In genomic region chr1:97919568-97920261, GRCh38 we compare ENCODE assay signal across 8 cellular contexts. TPM values are rescaled to one million over a fixed set of nuclear protein-coding genes. Genes with fewer than 3 reads are reported as not detected.
DNase-seq lines count a peak whose midpoint lies in the region; ATAC-seq and TF ChIP-seq lines count a peak whose summit lies in the region.

No MANE protein-coding gene starts in this region.

- no peak for TF ChIP-seq POLR2A in esophagus squamous epithelium (IDR thresholded peaks at IDR 0.05)

- intact Hi-C loops in esophagus squamous epithelium (cut with DNase I) (no loop called here), sciatic nerve (cut with DNase I) (no loop called here)

- no peak overlapping the region for H3K27ac ChIP-seq in RWPE1
- peak overlapping the region in 3 of 4 donors; percentile 87 to 93 (median 92) for H3K27ac ChIP-seq in esophagus squamous epithelium

- peak overlapping the region; percentile 64 to 93 (median 86) for H3K4me3 ChIP-seq in esophagus squamous epithelium

- DNase-seq in NCI-H2227 treated with DMSO at 0.1 percent for 48 hours (lab: John Stamatoyannopoulos, UW) (peak; percentile 31), NCI-H2227 (lab: John Stamatoyannopoulos, UW; ENCODE audit: unreplicated experiment) (no peak), RWPE1 (ENCODE audit: low spot score) (peak; percentile 9), esophagus squamous epithelium (lab: John Stamatoyannopoulos, UW) (no peak), sciatic nerve (ENCODE audit: low spot score) (no peak), HuH-7 (ENCODE audit: low spot score) (no peak), glomerular visceral epithelial cell (ENCODE audit: extremely low spot score) (no peak)

- ATAC-seq in sciatic nerve (peak; percentile 67), HG03432 (IDR thresholded peaks at IDR 0.05; ENCODE audit: unreplicated experiment) (no peak)

- H3K36me3 ChIP-seq in esophagus squamous epithelium: no peaks in the 10 kb centered on the region

- no peaks in the 10 kb centered on the region for H3K9me3 ChIP-seq in esophagus squamous epithelium

- WGBS in esophagus squamous epithelium, 2 donors: 10 to 12% methylated on average over 7 of the region's 7 CpGs

- peaks cover 5 to 41% (median 15%) of the 10 kb centered on the region in 3 donors for H3K4me1 ChIP-seq in esophagus squamous epithelium

- POLR2A ChIA-PET in RWPE1 (lab: Yijun Ruan, JAX; ENCODE audit: low non-redundant PET): no interaction called here

- CTCF ChIA-PET in RWPE1 (lab: Yijun Ruan, JAX): interaction anchor here (0.6 to 0.7 kb wide), 2 partner anchors 8 to 955 kb away, joined by 3 to 5 read pairs; no protein-coding TSS in a partner anchor

- H3K27me3 ChIP-seq in esophagus squamous epithelium: no peaks in the 10 kb centered on the region

- TF ChIP-seq CTCF in RWPE1 (conservative IDR thresholded peaks at IDR 0.05; ENCODE audit: low read depth) (no peak), esophagus squamous epithelium (IDR thresholded peaks at IDR 0.05) (no peak)

RNA-seq across cellular contexts. Expression of gene DPYD, which starts 1.1 kb away (rescaled TPM):
- 10 to 100 TPM; 30.6 to 58.4 (median 35.4) TPM for total RNA-seq in esophagus squamous epithelium
- 45.7 TPM for total RNA-seq in sciatic nerve

Comparison
In these comparisons a context has a peak if more than half of its experiments do, and no peak if none do; other contexts are left out.
1. DNase-seq: peak in NCI-H2227 treated with DMSO at 0.1 percent for 48 hours (single experiment) and RWPE1 (single experiment); none in NCI-H2227 (single experiment), esophagus squamous epithelium (single experiment), sciatic nerve (single experiment), HuH-7 (single experiment) and glomerular visceral epithelial cell (single experiment).